Comparison of ENCODE assay signal across 9 cellular contexts in genomic region chr6:34425132-34425497, GRCh38. TPM values are rescaled to one million over a fixed set of nuclear protein-coding genes. Genes with fewer than 3 reads are reported as not detected.
DNase-seq lines count a peak whose midpoint lies in the region; ATAC-seq, FAIRE-seq and TF ChIP-seq lines count a peak whose summit lies in the region.
"Had no signal": no experiment of that assay in that cellular context is flagged by ENCODE, and none has a peak within 500 bp of the region (broad histone marks: within the 10 kb centered on the region; RNA-seq: fewer than 3 reads in every experiment).

No MANE protein-coding gene starts in this region.

- H3K27me3 ChIP-seq in prostate gland (replicated peaks; ENCODE audit: insufficient read depth) = no peaks in the 10 kb centered on the region

- peaks cover 18 to 19% of the 10 kb centered on the region in 2 donors for H3K36me3 ChIP-seq in prostate gland

- TF ChIP-seq CTCF in epithelial cell of proximal tubule (conservative IDR thresholded peaks at IDR 0.05; ENCODE audit: low read depth, low read length) (no peak), prostate gland (IDR thresholded peaks at IDR 0.05) (no peak), D721Med (IDR thresholded peaks at IDR 0.05; ENCODE audit: insufficient read depth, missing control alignments) (no peak)

- H3K27ac ChIP-seq in prostate gland = peak overlapping the region; percentile 56 to 83

- no peak for DNase-seq in epithelial cell of proximal tubule (ENCODE audit: low read depth)
- DNase-seq in prostate gland (ENCODE audit: low spot score) = no peak
- no peak for DNase-seq in urothelium cell line (ENCODE audit: low spot score)
- no peak for DNase-seq in D721Med (ENCODE audit: insufficient read length, low spot score)
- no peak for DNase-seq in NCI-H2227 (lab: John Stamatoyannopoulos, UW; ENCODE audit: unreplicated experiment)

- FAIRE-seq in urothelium cell line (lab: Jason Lieb, UNC) (no peak), D721Med (lab: Jason Lieb, UNC) (no peak)

- intact Hi-C loops in prostate gland (cut with DNase I) = loop anchor here (2.0 to 10.0 kb wide), 2 partner anchors 30 to 180 kb away; no protein-coding TSS in a partner anchor

- peak; percentile 5 for ATAC-seq in GM18498 (IDR thresholded peaks at IDR 0.05; ENCODE audit: unreplicated experiment)
- ATAC-seq in SK-N-SH treated with all-trans-retinoic acid at 6 μM for 48 hours = peak; percentile 7; the same call in 2 of the 3 replicates
- no peak for ATAC-seq in esophagus mucosa

- H3K9me3 ChIP-seq in prostate gland = no peaks in the 10 kb centered on the region

- 7% methylated on average over 10 of the region's 10 CpGs for WGBS in prostate gland

- TF ChIP-seq POLR2A in prostate gland (IDR thresholded peaks at IDR 0.05) = no peak

- peak overlapping the region; percentile 99 for H3K4me3 ChIP-seq in epithelial cell of proximal tubule (ENCODE audit: low read depth, low read length)
- H3K4me3 ChIP-seq in prostate gland = peak overlapping the region; percentile 60 to 76

- H3K4me1 ChIP-seq in prostate gland (replicated peaks) = no peaks in the 10 kb centered on the region

TF ChIP-seq in SK-N-SH treated with all-trans-retinoic acid at 6 μM for 48 hours, 23 proteins besides CTCF, POLR2A, EP300 and RAD21:
- TF ChIP-seq, protein P1, sequence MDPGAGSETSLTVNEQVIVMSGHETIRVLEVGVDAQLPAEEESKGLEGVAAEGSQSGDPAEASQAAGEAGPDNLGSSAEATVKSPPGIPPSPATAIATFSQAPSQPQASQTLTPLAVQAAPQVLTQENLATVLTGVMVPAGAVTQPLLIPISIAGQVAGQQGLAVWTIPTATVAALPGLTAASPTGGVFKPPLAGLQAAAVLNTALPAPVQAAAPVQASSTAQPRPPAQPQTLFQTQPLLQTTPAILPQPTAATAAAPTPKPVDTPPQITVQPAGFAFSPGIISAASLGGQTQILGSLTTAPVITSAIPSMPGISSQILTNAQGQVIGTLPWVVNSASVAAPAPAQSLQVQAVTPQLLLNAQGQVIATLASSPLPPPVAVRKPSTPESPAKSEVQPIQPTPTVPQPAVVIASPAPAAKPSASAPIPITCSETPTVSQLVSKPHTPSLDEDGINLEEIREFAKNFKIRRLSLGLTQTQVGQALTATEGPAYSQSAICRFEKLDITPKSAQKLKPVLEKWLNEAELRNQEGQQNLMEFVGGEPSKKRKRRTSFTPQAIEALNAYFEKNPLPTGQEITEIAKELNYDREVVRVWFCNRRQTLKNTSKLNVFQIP (CRISPR knock-in tag; IDR thresholded peaks at IDR 0.05; ENCODE audit: borderline replicate concordance, low read depth) = no peak
- TF ChIP-seq GLIS3 (CRISPR knock-in tag; IDR thresholded peaks at IDR 0.05) = no peak
- TF ChIP-seq CSRNP3 (CRISPR knock-in tag; IDR thresholded peaks at IDR 0.05) = no peak
- TF ChIP-seq RARB (CRISPR knock-in tag; IDR thresholded peaks at IDR 0.05) = no peak
TF ChIP-seq in SK-N-SH treated with all-trans-retinoic acid at 6 μM for 48 hours: peak in this region for 0.

RNA-seq across cellular contexts. Expression of gene RPS10, which starts 0.8 kb away (rescaled TPM):
- total RNA-seq in epithelial cell of proximal tubule = 4,229 and 5,669 TPM in 2 replicates
- 1,000 to 10,000 TPM; 1,707 to 2,711 TPM for total RNA-seq in prostate gland
- 1,684 TPM for total RNA-seq in esophagus mucosa

RNA-seq across cellular contexts. Expression of gene NUDT3, which starts 32.6 kb away (rescaled TPM):
- total RNA-seq in epithelial cell of proximal tubule = 12.9 and 16.7 TPM in 2 replicates
- total RNA-seq in prostate gland = 10 to 100 TPM; 28.9 to 30.8 TPM
- total RNA-seq in esophagus mucosa = 18.7 TPM

RNA-seq across cellular contexts. Expression of gene PACSIN1, which starts 40.8 kb away (rescaled TPM):
- total RNA-seq in epithelial cell of proximal tubule (0.07 and 1.9 TPM in 2 replicates), prostate gland (under 1 TPM; 0.32 to 0.57 TPM), esophagus mucosa (not detected)
- total RNA-seq: RPMI7951 had no signal
